ENCODE assay signal across 15 cellular contexts in the genomic region with DNA sequence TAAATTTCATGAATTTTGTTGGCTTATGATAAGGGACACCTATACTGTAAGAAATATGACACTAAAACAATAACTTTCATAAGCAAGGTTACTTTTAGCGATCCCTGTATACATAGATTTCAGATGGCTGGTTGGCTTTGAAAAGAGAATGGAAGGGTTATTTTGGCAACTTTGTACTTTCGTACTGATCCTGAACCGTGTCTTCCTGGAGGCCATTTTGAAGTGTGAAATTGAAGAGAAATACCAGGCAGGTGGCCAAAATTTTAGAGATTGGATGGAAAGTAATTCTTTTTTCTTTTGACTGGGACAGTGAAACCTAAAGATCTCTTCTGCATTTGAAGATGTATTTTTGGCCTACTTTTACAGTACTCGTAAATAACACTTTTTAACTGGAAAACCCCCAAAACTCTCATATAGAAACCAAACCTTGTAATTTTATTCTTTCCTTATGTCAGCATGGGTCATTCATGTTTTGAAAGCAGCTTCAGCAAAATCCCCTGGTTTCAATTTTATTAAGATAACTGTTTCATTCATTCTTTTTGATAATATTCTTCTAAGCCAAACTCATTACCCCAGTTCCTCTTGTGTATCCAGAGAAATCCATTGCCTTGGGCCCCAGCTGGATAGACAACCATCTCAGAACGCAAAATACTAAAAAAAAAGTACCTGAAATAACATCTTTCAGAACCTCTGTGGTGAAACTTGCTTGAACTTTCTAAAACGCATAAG. TPM values are rescaled to one million over a fixed set of nuclear protein-coding genes. Genes with fewer than 3 reads are reported as not detected.
DNase-seq lines count a peak whose midpoint lies in the region; ATAC-seq, FAIRE-seq and TF ChIP-seq lines count a peak whose summit lies in the region.
"Had no signal": no experiment of that assay in that cellular context is flagged by ENCODE, and none has a peak within 500 bp of the region (broad histone marks: within the 10 kb centered on the region; RNA-seq: fewer than 3 reads in every experiment).

No MANE protein-coding gene starts in this region.

- H3K4me3 ChIP-seq in GM12878 (no peak overlapping the region; the same call in 1 of the 2 replicates), mammary epithelial cell (replicated peaks in 1 of 3; ENCODE audit: insufficient read depth in 1 of 3, low read depth in 2 of 3, low read length in 3 of 3) (no peak overlapping the region)

- H3K27ac ChIP-seq in GM12878 (ENCODE audit: control insufficient read depth, insufficient read depth) (peak overlapping the region; percentile 92), mammary epithelial cell (ENCODE audit: insufficient read depth, low read depth, low read length) (no peak overlapping the region)

- intact Hi-C loops in GM12878 (cut with micrococcal nuclease; ENCODE audit: unreplicated experiment) (loop anchor here (1.0 to 2.0 kb wide), 2 partner anchors 29 to 33 kb away; no protein-coding TSS in a partner anchor), posterior vena cava (cut with DNase I) (no loop called here), mammary epithelial cell (cut with micrococcal nuclease) (no loop called here)

- H3K9me3 ChIP-seq in GM12878 (replicated peaks; ENCODE audit: control insufficient read depth, insufficient read depth, low read length) = peaks cover 4% of the 10 kb centered on the region
- H3K9me3 ChIP-seq in mammary epithelial cell (replicated peaks; ENCODE audit: insufficient read depth, low read length) = no peaks in the 10 kb centered on the region

- peaks cover 3% of the 10 kb centered on the region for H3K9me3 Mint-ChIP-seq in activated CD8-positive, alpha-beta memory T cell treated with anti-CD3 and anti-CD28 coated beads, Interleukin-2, amount 10 ng/mL, durations not matched to agents 7 days and 5 days (ENCODE audit: low read depth)
- H3K9me3 Mint-ChIP-seq: activated naive CD4-positive, alpha-beta T cell treated with anti-CD3 and anti-CD28 coated beads, Interleukin-2, amount 10 ng/mL, durations not matched to agents 7 days and 5 days; immature natural killer cell had no signal

- peak; percentile 75 for FAIRE-seq in GM12878 (lab: Jason Lieb, UNC)
- FAIRE-seq: endothelial cell of umbilical vein, urothelium cell line had no signal

- H3K27ac Mint-ChIP-seq in activated CD8-positive, alpha-beta memory T cell treated with anti-CD3 and anti-CD28 coated beads, Interleukin-2, amount 10 ng/mL, durations not matched to agents 7 days and 5 days = peak overlapping the region; percentile 47
- H3K27ac Mint-ChIP-seq: activated naive CD4-positive, alpha-beta T cell treated with anti-CD3 and anti-CD28 coated beads, Interleukin-2, amount 10 ng/mL, durations not matched to agents 7 days and 5 days; immature natural killer cell had no signal

- H3K4me3 Mint-ChIP-seq in activated CD8-positive, alpha-beta memory T cell treated with anti-CD3 and anti-CD28 coated beads, Interleukin-2, amount 10 ng/mL, durations not matched to agents 7 days and 5 days = no peak overlapping the region
- H3K4me3 Mint-ChIP-seq: activated naive CD4-positive, alpha-beta T cell treated with anti-CD3 and anti-CD28 coated beads, Interleukin-2, amount 10 ng/mL, durations not matched to agents 7 days and 5 days; IgD-negative memory B cell; immature natural killer cell had no signal

- no peak for TF ChIP-seq POLR2A in GM12878 (IDR thresholded peaks at IDR 0.05; ENCODE audit: low read depth, low read length)

- 2% methylated on average over 6 of the region's 6 CpGs for WGBS in GM12878 (ENCODE audit: insufficient coverage, insufficient replicate concordance, low lambda C conversion rate, missing lambda C conversion rate)
- 90% methylated on average over 6 of the region's 6 CpGs for WGBS in mammary epithelial cell (ENCODE audit: low coverage, missing lambda C conversion rate)

- peak overlapping the region; percentile 24; the same call in 1 of the 2 replicates for H3K9ac ChIP-seq in GM12878 (ENCODE audit: control insufficient read depth, insufficient read depth, low read length)
- H3K9ac ChIP-seq in mammary epithelial cell (ENCODE audit: insufficient read depth, low read length) = no peak overlapping the region

- no peak for TF ChIP-seq CTCF in GM12878 (IDR thresholded peaks at IDR 0.05 in 2 of 3, conservative IDR thresholded peaks at IDR 0.05 in 1 of 3; ENCODE audit: control insufficient read depth in 2 of 3, extremely low read depth in 1 of 3, insufficient read depth in 1 of 3, low read depth in 3 of 3, low read length in 3 of 3)
- TF ChIP-seq CTCF in mammary epithelial cell (conservative IDR thresholded peaks at IDR 0.05 in 1 of 2, IDR thresholded peaks at IDR 0.05 in 1 of 2; ENCODE audit: extremely low read depth in 1 of 2, insufficient read depth in 1 of 2, low read depth in 1 of 2, low read length in 2 of 2) = no peak

- H2AFZ ChIP-seq in GM12878 (ENCODE audit: control insufficient read depth, low read depth, low read length) (peak overlapping the region; percentile 69), mammary epithelial cell (ENCODE audit: low read depth, low read length) (no peak overlapping the region)

- RAD21 ChIA-PET in GM12878 (lab: Charles Lee; ENCODE audit: unreplicated experiment) = interaction anchor here (0.8 to 1.5 kb wide), 6 partner anchors 10 to 1275 kb away, joined by 3 to 6 read pairs (median 4); no protein-coding TSS in a partner anchor

- no TSS peak for BruUV-seq in GM12878 (replicated peaks; lab: Mats Ljungman, UMichigan)
- no TSS peak for BruUV-seq in mammary epithelial cell (replicated peaks; lab: Mats Ljungman, UMichigan)

- SMC1A ChIA-PET in GM12878 (lab: Charles Lee; ENCODE audit: uncharacterized antibody, unreplicated experiment) = interaction anchor here (0.6 to 2.6 kb wide), 16 partner anchors 10 to 353 kb away, joined by 3 to 9 read pairs (median 3); no protein-coding TSS in a partner anchor

- TF ChIP-seq RAD21 in GM12878 (IDR thresholded peaks at IDR 0.05; ENCODE audit: insufficient read depth, low read depth, low read length) = peak; percentile 4; the same call in 1 of the 2 replicates

- in situ Hi-C loops in GM12878 (cut with MboI) (no loop called here), mammary epithelial cell (cut with MboI; ENCODE audit: low sequenced_read_pairs in 2 of 2) (no loop called here)

- peaks cover 22% of the 10 kb centered on the region for H3K4me1 Mint-ChIP-seq in activated CD8-positive, alpha-beta memory T cell treated with anti-CD3 and anti-CD28 coated beads, Interleukin-2, amount 10 ng/mL, durations not matched to agents 7 days and 5 days
- H3K4me1 Mint-ChIP-seq: immature natural killer cell had no signal

- H3K27me3 ChIP-seq in GM12878 (replicated peaks in 1 of 2; ENCODE audit: control insufficient read depth in 2 of 2, insufficient read depth in 2 of 2, low read length in 1 of 2) (no peaks in the 10 kb centered on the region), mammary epithelial cell (ENCODE audit: insufficient read depth, low read length) (no peaks in the 10 kb centered on the region)

- H3K79me2 ChIP-seq in GM12878 (ENCODE audit: control insufficient read depth, insufficient read depth, low read length) (no peaks in the 10 kb centered on the region), mammary epithelial cell (ENCODE audit: insufficient read depth, low read length) (no peaks in the 10 kb centered on the region)

- no peak for DNase-seq in activated CD8-positive, alpha-beta memory T cell treated with anti-CD3 and anti-CD28 coated beads, Interleukin-2, amount 10 ng/mL, durations not matched to agents 7 days and 5 days
- DNase-seq in activated CD8-positive, alpha-beta memory T cell treated with anti-CD3 and anti-CD28 coated beads for 24 hours = no peak
- DNase-seq in GM12878 (ENCODE audit: low read depth, low spot score) (peak; percentile 81), posterior vena cava (ENCODE audit: low spot score) (no peak), NCI-H82 treated with DMSO at 0.1 percent for 48 hours (lab: John Stamatoyannopoulos, UW; ENCODE audit: unreplicated experiment) (no peak), mammary epithelial cell (no peak)
- DNase-seq: activated naive CD4-positive, alpha-beta T cell treated with anti-CD3 and anti-CD28 coated beads, Interleukin-2, amount 10 ng/mL, durations not matched to agents 7 days and 5 days; GDM1; immature natural killer cell; NCI-H82 had no signal

- CTCF ChIA-PET in activated CD8-positive, alpha-beta memory T cell treated with anti-CD3 and anti-CD28 coated beads, Interleukin-2, amount 10 ng/mL, durations not matched to agents 7 days and 5 days (lab: Charles Lee) = no interaction called here
- CTCF ChIA-PET in GM12878 (lab: Yijun Ruan, JAX) = interaction anchor here (0.9 to 2.1 kb wide), 3 partner anchors 16 to 61 kb away, joined by 3 to 4 read pairs (median 3); no protein-coding TSS in a partner anchor
- CTCF ChIA-PET in mammary epithelial cell (lab: Charles Lee; ENCODE audit: low non-redundant PET) = no interaction called here

- peak; percentile 94 to 97 for TF ChIP-seq EP300 in GM12878 (IDR thresholded peaks at IDR 0.05; ENCODE audit: borderline replicate concordance in 1 of 2, control insufficient read depth in 1 of 2, low read depth in 2 of 2, low read length in 2 of 2)

- H3K4me1 ChIP-seq in GM12878 (ENCODE audit: control insufficient read depth, insufficient read depth, low read length) = peaks cover 16% of the 10 kb centered on the region; the same call in 1 of the 2 replicates
- peaks cover 6% of the 10 kb centered on the region for H3K4me1 ChIP-seq in mammary epithelial cell (ENCODE audit: insufficient read depth, low read length)

- H3K36me3 ChIP-seq in GM12878 (ENCODE audit: control insufficient read depth in 2 of 2, insufficient read depth in 2 of 2, low read length in 1 of 2) = no peaks in the 10 kb centered on the region
- no peaks in the 10 kb centered on the region for H3K36me3 ChIP-seq in mammary epithelial cell (ENCODE audit: insufficient read depth, low read length)

- peaks cover 16% of the 10 kb centered on the region for H3K36me3 Mint-ChIP-seq in activated CD8-positive, alpha-beta memory T cell treated with anti-CD3 and anti-CD28 coated beads, Interleukin-2, amount 10 ng/mL, durations not matched to agents 7 days and 5 days
- H3K36me3 Mint-ChIP-seq: activated naive CD4-positive, alpha-beta T cell treated with anti-CD3 and anti-CD28 coated beads, Interleukin-2, amount 10 ng/mL, durations not matched to agents 7 days and 5 days; IgD-negative memory B cell; immature natural killer cell had no signal

- H4K20me1 ChIP-seq in GM12878 (ENCODE audit: control insufficient read depth, insufficient read depth) (no peaks in the 10 kb centered on the region), mammary epithelial cell (ENCODE audit: insufficient read depth, low read length) (no peaks in the 10 kb centered on the region)

- H3K4me2 ChIP-seq in GM12878 (ENCODE audit: control insufficient read depth, insufficient read depth) = peak overlapping the region; percentile 53; the same call in 1 of the 2 replicates
- H3K4me2 ChIP-seq in mammary epithelial cell (ENCODE audit: insufficient read depth, low read depth, low read length) = no peak overlapping the region

- ATAC-seq in activated CD8-positive, alpha-beta memory T cell treated with anti-CD3 and anti-CD28 coated beads, Interleukin-2, amount 10 ng/mL, durations not matched to agents 7 days and 5 days = peak; percentile 66
- ATAC-seq in GM21447 (IDR thresholded peaks at IDR 0.05; ENCODE audit: unreplicated experiment) = peak; percentile 95
- peak; percentile 78 for ATAC-seq in HG03103 (IDR thresholded peaks at IDR 0.05; ENCODE audit: low read depth, unreplicated experiment)
- peak; percentile 91 for ATAC-seq in GM12878

- dilution Hi-C loops in mammary epithelial cell (cut with HindIII; ENCODE audit: low sequenced_read_pairs) = no loop called here

- POLR2A ChIA-PET in GM12878 (lab: Charles Lee) = interaction anchor here (0.7 to 2.3 kb wide), 3 partner anchors 13 to 35 kb away, joined by 4 to 6 read pairs (median 4); no protein-coding TSS in a partner anchor

- peaks cover 19% of the 10 kb centered on the region for H3K27me3 Mint-ChIP-seq in activated CD8-positive, alpha-beta memory T cell treated with anti-CD3 and anti-CD28 coated beads, Interleukin-2, amount 10 ng/mL, durations not matched to agents 7 days and 5 days
- H3K27me3 Mint-ChIP-seq: activated naive CD4-positive, alpha-beta T cell treated with anti-CD3 and anti-CD28 coated beads, Interleukin-2, amount 10 ng/mL, durations not matched to agents 7 days and 5 days had no signal

RNA-seq across cellular contexts. Expression of a gene that starts 38.4 kb away (rescaled TPM):
- 10 to 100 TPM; 11.9 to 20.6 TPM for total RNA-seq in activated CD8-positive, alpha-beta memory T cell treated with anti-CD3 and anti-CD28 coated beads, Interleukin-2, amount 10 ng/mL, durations not matched to agents 7 days and 5 days
- total RNA-seq in GM12878 (2013; cell fraction: nucleolus; rRNA removed) = 34.6 and 35.2 TPM in 2 replicates
- total RNA-seq in GM12878 (2014; rRNA removed) (16.0 and 16.1 TPM in 2 replicates), GM12878 (2014; rRNA removed; fragmentation: Illumina TruSeq; extraction: Trizol) (15.2 and 15.9 TPM in 2 replicates), GM12878 (2021) (14.9 and 16.0 TPM in 2 replicates), posterior vena cava (10 to 100 TPM in 1 of 2 donors, 1 to 10 TPM in 1; 8.9 to 12.0 TPM), mammary epithelial cell (10 to 100 TPM; 27.5 to 42.2 TPM)
- 5.9 TPM for polyA plus RNA-seq in GM12878 (2011; ENCODE audit: low read depth)
- polyA plus RNA-seq in GM12878 (2011; rRNA removed) (10.0 and 11.6 TPM in 2 replicates), GM12878 (2014; fragmentation: Illumina TruSeq; extraction: Trizol) (14.9 and 17.7 TPM in 2 replicates), GM12878 (2014; fragmentation: Nextera tagmentation; extraction: Ambion mirVana) (1 to 10 TPM; 8.3 to 9.4 TPM), GM12878 (2014; rRNA removed) (8.2 and 9.7 TPM in 2 replicates), GM12878 (2016; fragmentation: Nextera tagmentation; extraction: Ambion mirVana) (10 to 100 TPM; 21.4 to 21.8 TPM), mammary epithelial cell (6.9 TPM)
- polyA plus RNA-seq in GM12878 (2011; cell fraction: cytosol; rRNA removed) = 3.5 and 4.6 TPM in 2 replicates
- 7.7 and 8.7 TPM in 2 replicates for polyA plus RNA-seq in GM12878 (2011; cell fraction: nucleus; rRNA removed)
- 9.2 and 10.9 TPM in 2 replicates for polyA plus RNA-seq in GM12878 (2012)
- polyA minus RNA-seq in GM12878 (2011; rRNA and poly(A)+ RNA removed) = 12.0 and 16.1 TPM in 2 replicates
- polyA minus RNA-seq in GM12878 (2011; cell fraction: cytosol; rRNA and poly(A)+ RNA removed) = 5.3 and 6.3 TPM in 2 replicates
- polyA minus RNA-seq in GM12878 (2011; cell fraction: nucleus; rRNA and poly(A)+ RNA removed) = 9.1 and 11.5 TPM in 2 replicates
- polyA minus RNA-seq in mammary epithelial cell = 24.4 TPM
